Comparison of ENCODE assay signal across 13 cellular contexts in the genomic region with DNA sequence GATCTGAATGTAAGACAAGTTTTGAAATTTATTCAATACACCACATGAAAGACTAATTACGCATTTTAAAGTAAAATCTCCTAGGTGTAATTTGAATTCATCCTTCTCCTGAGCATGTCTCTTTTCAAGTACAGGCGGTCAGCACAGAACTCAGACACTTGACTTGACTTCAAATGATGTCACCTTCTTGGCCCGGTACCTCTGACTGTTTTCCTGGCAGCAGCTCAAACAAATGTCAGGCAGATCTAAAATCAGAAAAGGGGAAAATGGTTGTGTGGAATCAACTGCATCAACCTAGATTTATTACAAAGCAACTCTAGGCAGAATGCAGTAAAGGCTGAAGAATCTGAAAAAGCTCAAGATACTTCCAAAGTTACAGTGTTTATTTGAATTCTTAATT.
"Had no signal": no experiment of that assay in that cellular context is flagged by ENCODE, and none has a peak within 500 bp of the region (broad histone marks: within the 10 kb centered on the region; RNA-seq: fewer than 3 reads in every experiment).

No MANE protein-coding gene starts in this region.

- DNase-seq: activated CD4-positive, alpha-beta T cell treated with anti-CD3 and anti-CD28 coated beads, Interleukin-2, amount 50 U/mL, for 1 hour; activated CD4-positive, CD25-positive, alpha-beta regulatory T cell; activated CD8-positive, alpha-beta memory T cell treated with anti-CD3 and anti-CD28 coated beads for 24 hours; activated naive CD4-positive, alpha-beta T cell; activated naive CD8-positive, alpha-beta T cell treated with anti-CD3 and anti-CD28 coated beads, Interleukin-2, amount 10 ng/mL, durations not matched to agents 7 days and 5 days; anterior cingulate cortex; colonic mucosa; esophagus squamous epithelium; foreskin fibroblast; glutamatergic neuron; lower lobe of right lung; midbrain; right lobe of liver had no signal

- ATAC-seq: lower lobe of right lung, right lobe of liver had no signal
